Comparison of ENCODE assay signal across 12 cellular contexts in genomic region chrX:46953137-46953527, GRCh38. TPM values are rescaled to one million over a fixed set of nuclear protein-coding genes. Genes with fewer than 3 reads are reported as not detected.
DNase-seq lines count a peak whose midpoint lies in the region; ATAC-seq and TF ChIP-seq lines count a peak whose summit lies in the region.
"Had no signal": no experiment of that assay in that cellular context is flagged by ENCODE, and none has a peak within 500 bp of the region (broad histone marks: within the 10 kb centered on the region; RNA-seq: fewer than 3 reads in every experiment).

No MANE protein-coding gene starts in this region.

- in situ Hi-C loops in KBM-7 (cut with MboI; ENCODE audit: low pct_unique_long_range_greater_than_20kb, low sequenced_read_pairs) (no loop called here), ACHN (cut with HindIII; ENCODE audit: low pct_ligation_motif_present, low pct_unique_long_range_greater_than_20kb, low sequenced_read_pairs) (no loop called here)

- TF ChIP-seq CTCF in mesothelial cell of epicardium (IDR thresholded peaks at IDR 0.05; ENCODE audit: unreplicated experiment), result no peak

- peaks cover 17% of the 10 kb centered on the region for H3K4me1 Mint-ChIP-seq in mesothelial cell of epicardium

- H3K36me3 Mint-ChIP-seq in mesothelial cell of epicardium, result no peaks in the 10 kb centered on the region

- H3K27me3 Mint-ChIP-seq in mesothelial cell of epicardium (ENCODE audit: low read depth), result no peaks in the 10 kb centered on the region

- H3K9me3 Mint-ChIP-seq in mesothelial cell of epicardium, result peaks cover 8% of the 10 kb centered on the region

- no peak overlapping the region for H3K4me3 Mint-ChIP-seq in mesothelial cell of epicardium
- H3K4me3 Mint-ChIP-seq: activated CD8-positive, alpha-beta T cell treated with anti-CD3 and anti-CD28 coated beads, Interleukin-2, amount 10 ng/mL, durations not matched to agents 7 days and 5 days had no signal

- peak overlapping the region; percentile 89 for H3K27ac Mint-ChIP-seq in mesothelial cell of epicardium
- H3K27ac Mint-ChIP-seq: activated CD8-positive, alpha-beta T cell treated with anti-CD3 and anti-CD28 coated beads, Interleukin-2, amount 10 ng/mL, durations not matched to agents 7 days and 5 days had no signal

- peak; percentile 28 for DNase-seq in KBM-7
- DNase-seq in mesothelial cell of epicardium (ENCODE audit: low spot score in 2 of 2, unreplicated experiment in 2 of 2), result no peak
- DNase-seq in ACHN, result no peak
- DNase-seq in GM19238 (ENCODE audit: insufficient read length, low spot score), result no peak
- DNase-seq in NCI-H2171 (lab: John Stamatoyannopoulos, UW), result no peak
- DNase-seq in NCI-H187 (lab: John Stamatoyannopoulos, UW), result no peak
- DNase-seq: activated CD8-positive, alpha-beta T cell treated with anti-CD3 and anti-CD28 coated beads, Interleukin-2, amount 10 ng/mL, durations not matched to agents 7 days and 5 days; DMS53; NCI-H1105 had no signal

- ATAC-seq in GM18502 (IDR thresholded peaks at IDR 0.05; ENCODE audit: poor library complexity, unreplicated experiment), result peak; percentile 85
- peak; percentile 81 for ATAC-seq in GM21825 (IDR thresholded peaks at IDR 0.05; ENCODE audit: unreplicated experiment)
- ATAC-seq: activated CD8-positive, alpha-beta T cell treated with anti-CD3 and anti-CD28 coated beads, Interleukin-2, amount 10 ng/mL, durations not matched to agents 7 days and 5 days; HCT116 had no signal

RNA-seq across cellular contexts. Expression of gene JADE3, which starts 40.9 kb away (rescaled TPM):
- total RNA-seq in mesothelial cell of epicardium, result 15.5 to 16.4 TPM (median 16.4 TPM) in 3 replicates
